In the genomic region with DNA sequence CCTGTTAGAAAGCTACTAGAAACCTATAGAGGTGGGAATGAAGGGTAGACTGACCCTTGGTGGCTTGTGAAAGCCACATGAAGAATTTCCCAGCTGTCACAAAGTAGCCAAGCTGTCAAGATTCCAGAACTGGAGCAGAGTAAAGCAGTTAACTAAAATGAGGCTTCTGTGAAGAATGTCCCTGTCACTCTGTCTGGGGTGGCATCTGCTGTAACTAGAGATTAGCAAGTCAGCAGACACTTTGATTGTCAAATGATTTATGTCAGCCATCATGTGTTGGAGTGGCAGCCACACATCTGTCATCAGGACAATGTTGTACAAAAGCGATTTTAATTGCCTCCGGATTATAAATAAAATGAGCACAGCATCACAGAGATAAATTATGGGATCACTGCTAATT, we compare ENCODE assay signal across 17 cellular contexts.
DNase-seq lines count a peak whose midpoint lies in the region; ATAC-seq and TF ChIP-seq lines count a peak whose summit lies in the region.
"Had no signal": no experiment of that assay in that cellular context is flagged by ENCODE, and none has a peak within 500 bp of the region (broad histone marks: within the 10 kb centered on the region; RNA-seq: fewer than 3 reads in every experiment).

No MANE protein-coding gene starts in this region.

- no peak for ATAC-seq in stimulated activated naive CD8-positive, alpha-beta T cell treated with anti-CD3 and anti-CD28 coated beads, Interleukin-15, Interleukin-2, amounts not matched to agents 100 U/mL and 50 U/mL, for 24 hours

- no peak for TF ChIP-seq CTCF in foreskin fibroblast (IDR thresholded peaks at IDR 0.05; ENCODE audit: low read depth, low read length)

- DNase-seq in D341Med (ENCODE audit: low spot score): peak; percentile 36
- DNase-seq in NCI-H1105 treated with DMSO at 0.1 percent for 48 hours (lab: John Stamatoyannopoulos, UW): peak; percentile 41
- DNase-seq in NCI-H748 treated with DMSO at 0.1 percent for 48 hours (lab: John Stamatoyannopoulos, UW): peak; percentile 14
- peak; percentile 39 for DNase-seq in left kidney (ENCODE audit: low read depth, low spot score)
- DNase-seq in stimulated activated naive CD8-positive, alpha-beta T cell treated with anti-CD3 and anti-CD28 coated beads, Interleukin-15, Interleukin-2, amounts not matched to agents 100 U/mL and 50 U/mL, for 24 hours: no peak
- no peak for DNase-seq in T-helper 2 cell
- DNase-seq in foreskin fibroblast: no peak
- DNase-seq: Caco-2; CD4-positive, CD25-positive, alpha-beta regulatory T cell; DMS79; H7; IMR-90; Kasumi-1; MM.1S; NCI-H1092 treated with DMSO at 0.1 percent for 48 hours; NCI-H2081; SHP77 had no signal

- no peak overlapping the region for H3K4me3 ChIP-seq in foreskin fibroblast (ENCODE audit: low read depth in 1 of 2, low read length in 2 of 2)

Comparison
In these comparisons a context has a peak if more than half of its experiments do, and no peak if none do; other contexts are left out.
1. DNase-seq: peak in D341Med (single experiment), NCI-H1105 treated with DMSO at 0.1 percent for 48 hours (single experiment), NCI-H748 treated with DMSO at 0.1 percent for 48 hours (single experiment) and left kidney (single experiment); none in stimulated activated naive CD8-positive, alpha-beta T cell treated with anti-CD3 and anti-CD28 coated beads, Interleukin-15, Interleukin-2, amounts not matched to agents 100 U/mL and 50 U/mL, for 24 hours (single experiment), T-helper 2 cell (0 of 5) and foreskin fibroblast (0 of 2).